In the genomic region with DNA sequence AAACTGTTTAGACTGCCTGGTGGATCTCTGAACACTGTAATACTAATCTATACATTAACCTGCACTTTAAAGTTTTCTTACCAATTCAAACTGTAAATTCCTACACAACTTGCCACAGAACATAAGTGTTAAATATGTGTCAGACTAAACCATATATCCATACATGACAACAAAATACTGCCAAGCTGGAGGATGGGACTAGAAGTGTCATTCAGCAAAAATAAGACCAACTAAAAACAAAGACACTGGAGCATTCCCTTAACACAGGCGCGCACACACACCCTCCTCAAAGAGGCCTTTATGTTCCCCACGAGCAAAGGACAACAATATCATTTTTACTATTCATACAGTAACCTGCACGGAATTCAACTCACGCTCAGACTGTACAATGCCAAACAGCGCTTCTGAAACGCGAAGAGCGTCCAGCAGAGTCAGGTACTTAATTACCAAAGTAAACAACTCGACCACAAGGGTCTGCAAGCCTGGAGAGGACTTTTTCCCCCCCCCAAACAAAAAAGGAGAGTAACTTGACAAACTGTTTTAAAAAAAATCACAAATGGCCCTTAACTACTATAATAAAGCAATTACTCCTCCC, we compare ENCODE assay signal across 7 cellular contexts. TPM values are rescaled to one million over a fixed set of nuclear protein-coding genes. Genes with fewer than 3 reads are reported as not detected.
DNase-seq lines count a peak whose midpoint lies in the region; ATAC-seq and FAIRE-seq lines count a peak whose summit lies in the region.

No MANE protein-coding gene starts in this region.

- FAIRE-seq in GM18507 (lab: Jason Lieb, UNC) = peak; percentile 44

- no peaks in the 10 kb centered on the region for H3K9me3 Mint-ChIP-seq in dendritic cell treated with granulocyte-macrophage colony-stimulating factor and Interleukin-4, amounts not matched to agents 40 ng/mL and 50 ng/mL, for 4 days
- H3K9me3 Mint-ChIP-seq in naive B cell = no peaks in the 10 kb centered on the region

- DNase-seq in GM18507 (ENCODE audit: extremely low spot score, insufficient read length, low read depth) = no peak
- peak; percentile 48 for DNase-seq in NCI-H526 treated with DMSO at 0.1 percent for 48 hours (lab: John Stamatoyannopoulos, UW)
- no peak for DNase-seq in naive B cell
- no peak for DNase-seq in NCI-H446 (lab: John Stamatoyannopoulos, UW)
- DNase-seq in stimulated activated CD4-positive, alpha-beta T cell treated with anti-CD3 and anti-CD28 coated beads, Interleukin-2, amount 100 ng/mL, for 48 hours = no peak

- H3K36me3 Mint-ChIP-seq in dendritic cell treated with granulocyte-macrophage colony-stimulating factor and Interleukin-4, amounts not matched to agents 40 ng/mL and 50 ng/mL, for 4 days (ENCODE audit: low read depth) = no peaks in the 10 kb centered on the region
- no peaks in the 10 kb centered on the region for H3K36me3 Mint-ChIP-seq in naive B cell

- peaks cover 35% of the 10 kb centered on the region for H3K4me1 Mint-ChIP-seq in dendritic cell treated with granulocyte-macrophage colony-stimulating factor and Interleukin-4, amounts not matched to agents 40 ng/mL and 50 ng/mL, for 4 days (ENCODE audit: low read depth)
- peaks cover 21 to 41% (median 35%) of the 10 kb centered on the region in 3 donors for H3K4me1 Mint-ChIP-seq in naive B cell

- ATAC-seq in naive B cell (ENCODE audit: low read depth in 2 of 2) (no peak), HG02678 (IDR thresholded peaks at IDR 0.05; ENCODE audit: unreplicated experiment) (no peak)

- H3K27me3 Mint-ChIP-seq in dendritic cell treated with granulocyte-macrophage colony-stimulating factor and Interleukin-4, amounts not matched to agents 40 ng/mL and 50 ng/mL, for 4 days = no peaks in the 10 kb centered on the region
- H3K27me3 Mint-ChIP-seq in naive B cell = no peaks in the 10 kb centered on the region

- H3K27ac Mint-ChIP-seq in dendritic cell treated with granulocyte-macrophage colony-stimulating factor and Interleukin-4, amounts not matched to agents 40 ng/mL and 50 ng/mL, for 4 days = peak overlapping the region; percentile 87
- peak overlapping the region in 3 of 6 donors; percentile 48 to 96 (median 89) for H3K27ac Mint-ChIP-seq in naive B cell

- intact Hi-C loops in dendritic cell treated with granulocyte-macrophage colony-stimulating factor and Interleukin-4, amounts not matched to agents 40 ng/mL and 50 ng/mL, for 4 days (cut with micrococcal nuclease) = no loop called here

- H3K4me3 Mint-ChIP-seq in dendritic cell treated with granulocyte-macrophage colony-stimulating factor and Interleukin-4, amounts not matched to agents 40 ng/mL and 50 ng/mL, for 4 days = peak overlapping the region; percentile 88
- H3K4me3 Mint-ChIP-seq in naive B cell = peak overlapping the region in 7 of 8 donors; percentile 88 to 97 (median 94)

RNA-seq across cellular contexts. Expression of a gene that starts 1.1 kb away (rescaled TPM):
- polyA plus RNA-seq in naive B cell (ENCODE audit: low read depth in 6 of 6) = 10 to 100 TPM; 19.0 to 29.6 (median 24.6) TPM
